Comparison of ENCODE assay signal across 8 cellular contexts in the genomic region with DNA sequence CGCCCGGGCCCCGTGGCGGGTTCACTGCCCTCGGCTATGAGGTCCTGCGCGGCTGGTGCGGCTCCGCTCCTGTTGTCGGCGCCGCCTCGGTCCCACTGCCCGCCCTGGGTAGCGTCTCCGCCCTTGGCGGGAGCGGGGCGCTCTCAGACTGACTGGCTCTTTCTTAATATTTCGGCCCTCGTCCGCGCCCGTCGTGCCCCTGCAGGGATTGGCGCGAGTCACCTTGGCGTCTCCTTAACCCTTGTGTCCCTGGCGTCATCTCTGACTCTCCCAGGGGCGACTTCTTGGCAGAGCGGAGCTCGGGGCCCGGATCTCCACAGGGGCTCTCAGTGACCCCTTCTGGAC. TPM values are rescaled to one million over a fixed set of nuclear protein-coding genes. Genes with fewer than 3 reads are reported as not detected.
A peak's percentile ranks its signal among the peaks of the same experiment; 100 is the strongest.
DNase-seq lines count a peak whose midpoint lies in the region; ATAC-seq, FAIRE-seq and TF ChIP-seq lines count a peak whose summit lies in the region.

No MANE protein-coding gene starts in this region.

- POLR2A ChIA-PET in PC-9 (lab: Charles Lee; ENCODE audit: unreplicated experiment): interaction anchor here (0.5 kb wide), 1 partner anchor 689 kb away, joined by 7 read pairs; no protein-coding TSS in a partner anchor

- H2AFZ ChIP-seq in PC-9: no peak overlapping the region

- CTCF ChIA-PET in PC-9 (lab: Charles Lee): interaction anchor here (0.6 kb wide), 1 partner anchor 43 kb away, joined by 10 read pairs; no protein-coding TSS in a partner anchor

- intact Hi-C loops in PC-9 (cut with micrococcal nuclease; ENCODE audit: unreplicated experiment): loop anchor here (2.0 kb wide), 1 partner anchor 67 kb away; no protein-coding TSS in a partner anchor
- intact Hi-C loops in stomach (cut with DNase I; ENCODE audit: low total_unique reads): no loop called here

- peaks cover 30% of the 10 kb centered on the region for H3K4me1 ChIP-seq in PC-9 (replicated peaks; ENCODE audit: insufficient read depth)
- peaks cover 8 to 39% (median 24%) of the 10 kb centered on the region in 4 donors for H3K4me1 ChIP-seq in liver (ENCODE audit: control insufficient read depth in 4 of 4, insufficient read depth in 4 of 4, low read length in 3 of 4)
- peaks cover 33 to 56% (median 54%) of the 10 kb centered on the region in 4 donors for H3K4me1 ChIP-seq in stomach

- peaks cover 63% of the 10 kb centered on the region for H3K79me2 ChIP-seq in PC-9 (ENCODE audit: low read depth)

- H3K4me3 ChIP-seq in GM12864 (ENCODE audit: low read depth, low read length) (peak overlapping the region; percentile 93), PC-9 (peak overlapping the region; percentile 100), bronchial epithelial cell (ENCODE audit: low read depth, low read length) (peak overlapping the region; percentile 98), liver (ENCODE audit: low read depth in 1 of 3, low read length in 3 of 3) (peak overlapping the region; percentile 82 to 96 (median 85)), stomach (peak overlapping the region; percentile 82 to 97 (median 90))

- H3K9me3 ChIP-seq in PC-9 (ENCODE audit: insufficient read depth, low read depth) (no peaks in the 10 kb centered on the region), liver (ENCODE audit: control insufficient read depth in 4 of 4, low read length in 3 of 4) (no peaks in the 10 kb centered on the region), stomach (no peaks in the 10 kb centered on the region)

- peaks cover 18% of the 10 kb centered on the region for H3K36me3 ChIP-seq in PC-9 (ENCODE audit: low read depth)
- peaks cover 14% of the 10 kb centered on the region for H3K36me3 ChIP-seq in bronchial epithelial cell (ENCODE audit: control insufficient read depth, insufficient read depth, low read length)
- H3K36me3 ChIP-seq in liver (ENCODE audit: control insufficient read depth in 4 of 4, insufficient read depth in 3 of 4, low read depth in 1 of 4, low read length in 3 of 4): peaks cover 0 to 8% (median 5%) of the 10 kb centered on the region in 4 donors
- peaks cover 20 to 27% (median 24%) of the 10 kb centered on the region in 4 donors for H3K36me3 ChIP-seq in stomach

- TF ChIP-seq EP300 in stomach (IDR thresholded peaks at IDR 0.05): no peak

- no peaks in the 10 kb centered on the region for H3K9me2 ChIP-seq in PC-9 (ENCODE audit: insufficient read depth)

- H4K20me1 ChIP-seq in PC-9 (ENCODE audit: insufficient read depth): peaks cover 35% of the 10 kb centered on the region

- peak overlapping the region; percentile 75 to 81 for H3K9ac ChIP-seq in liver (ENCODE audit: low read depth in 1 of 2, low read length in 2 of 2)

- TF ChIP-seq CTCF in GM12864 (IDR thresholded peaks at IDR 0.05; ENCODE audit: low read depth, low read length, missing control alignments) (no peak), PC-9 (conservative IDR thresholded peaks at IDR 0.05) (no peak), bronchial epithelial cell (IDR thresholded peaks at IDR 0.05; ENCODE audit: insufficient read depth, low read length, severe bottlenecking) (no peak), liver (IDR thresholded peaks at IDR 0.05; ENCODE audit: low read depth, low read length, missing input control) (peak; percentile 3), stomach (IDR thresholded peaks at IDR 0.05) (no peak)

- no peak for FAIRE-seq in bronchial epithelial cell (lab: Jason Lieb, UNC)

- no peak for TF ChIP-seq POLR2A in stomach (IDR thresholded peaks at IDR 0.05)

- peak overlapping the region; percentile 97 for H3K4me2 ChIP-seq in PC-9

- BruUV-seq in PC-9 (replicated peaks; lab: Mats Ljungman, UMichigan): no TSS peak

- ATAC-seq in GM21447 (IDR thresholded peaks at IDR 0.05; ENCODE audit: unreplicated experiment) (no peak), GM18868 (IDR thresholded peaks at IDR 0.05; ENCODE audit: unreplicated experiment) (no peak)

- no peaks in the 10 kb centered on the region for H3K27me3 ChIP-seq in PC-9 (ENCODE audit: insufficient read depth, low read depth)
- H3K27me3 ChIP-seq in bronchial epithelial cell (ENCODE audit: control insufficient read depth, insufficient read depth, low read length): no peaks in the 10 kb centered on the region
- no peaks in the 10 kb centered on the region for H3K27me3 ChIP-seq in liver (ENCODE audit: control insufficient read depth in 4 of 4, insufficient read depth in 4 of 4, low read length in 3 of 4)
- H3K27me3 ChIP-seq in stomach: no peaks in the 10 kb centered on the region

- TF ChIP-seq RAD21 in liver (IDR thresholded peaks at IDR 0.05): no peak

- H3K27ac ChIP-seq in PC-9 (peak overlapping the region; percentile 76), liver (ENCODE audit: low read depth in 1 of 2, low read length in 2 of 2) (peak overlapping the region; percentile 96 to 99), stomach (peak overlapping the region; percentile 96 to 100 (median 100))

- H3F3A ChIP-seq in PC-9 (ENCODE audit: insufficient read depth, low read depth): peaks cover 52% of the 10 kb centered on the region

- DNase-seq in GM12864 (ENCODE audit: low read depth) (no peak), PC-9 (peak in 1 of 2 experiments; percentile 47), bronchial epithelial cell (ENCODE audit: low read depth) (no peak), stomach (peak; percentile 56), AG08395 (ENCODE audit: low spot score) (no peak)

- WGBS in liver: under 1% methylated on average over 33 of the region's 33 CpGs
- 0 to 2% (median 0%) methylated on average over 12 to 33 of the region's 33 CpGs for WGBS in stomach, 5 donors

TF ChIP-seq in liver, 16 proteins besides CTCF, POLR2A, EP300 and RAD21:
- TF ChIP-seq YY1 (IDR thresholded peaks at IDR 0.05): no peak
- no peak for TF ChIP-seq HNF4G (IDR thresholded peaks at IDR 0.05)
- no peak for TF ChIP-seq TAF1 (conservative IDR thresholded peaks at IDR 0.05)
- TF ChIP-seq, protein P1, sequence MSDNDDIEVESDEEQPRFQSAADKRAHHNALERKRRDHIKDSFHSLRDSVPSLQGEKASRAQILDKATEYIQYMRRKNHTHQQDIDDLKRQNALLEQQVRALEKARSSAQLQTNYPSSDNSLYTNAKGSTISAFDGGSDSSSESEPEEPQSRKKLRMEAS (IDR thresholded peaks at IDR 0.05): no peak
- no peak for TF ChIP-seq FOXA2 (IDR thresholded peaks at IDR 0.05)
- no peak for TF ChIP-seq FOXA1 (IDR thresholded peaks at IDR 0.05)
- no peak for TF ChIP-seq ATF3 (IDR thresholded peaks at IDR 0.05)
- no peak for TF ChIP-seq RXRA (IDR thresholded peaks at IDR 0.05)
- TF ChIP-seq, protein P2, sequence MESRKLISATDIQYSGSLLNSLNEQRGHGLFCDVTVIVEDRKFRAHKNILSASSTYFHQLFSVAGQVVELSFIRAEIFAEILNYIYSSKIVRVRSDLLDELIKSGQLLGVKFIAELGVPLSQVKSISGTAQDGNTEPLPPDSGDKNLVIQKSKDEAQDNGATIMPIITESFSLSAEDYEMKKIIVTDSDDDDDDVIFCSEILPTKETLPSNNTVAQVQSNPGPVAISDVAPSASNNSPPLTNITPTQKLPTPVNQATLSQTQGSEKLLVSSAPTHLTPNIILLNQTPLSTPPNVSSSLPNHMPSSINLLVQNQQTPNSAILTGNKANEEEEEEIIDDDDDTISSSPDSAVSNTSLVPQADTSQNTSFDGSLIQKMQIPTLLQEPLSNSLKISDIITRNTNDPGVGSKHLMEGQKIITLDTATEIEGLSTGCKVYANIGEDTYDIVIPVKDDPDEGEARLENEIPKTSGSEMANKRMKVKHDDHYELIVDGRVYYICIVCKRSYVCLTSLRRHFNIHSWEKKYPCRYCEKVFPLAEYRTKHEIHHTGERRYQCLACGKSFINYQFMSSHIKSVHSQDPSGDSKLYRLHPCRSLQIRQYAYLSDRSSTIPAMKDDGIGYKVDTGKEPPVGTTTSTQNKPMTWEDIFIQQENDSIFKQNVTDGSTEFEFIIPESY (IDR thresholded peaks at IDR 0.05): no peak
- TF ChIP-seq, protein P3, sequence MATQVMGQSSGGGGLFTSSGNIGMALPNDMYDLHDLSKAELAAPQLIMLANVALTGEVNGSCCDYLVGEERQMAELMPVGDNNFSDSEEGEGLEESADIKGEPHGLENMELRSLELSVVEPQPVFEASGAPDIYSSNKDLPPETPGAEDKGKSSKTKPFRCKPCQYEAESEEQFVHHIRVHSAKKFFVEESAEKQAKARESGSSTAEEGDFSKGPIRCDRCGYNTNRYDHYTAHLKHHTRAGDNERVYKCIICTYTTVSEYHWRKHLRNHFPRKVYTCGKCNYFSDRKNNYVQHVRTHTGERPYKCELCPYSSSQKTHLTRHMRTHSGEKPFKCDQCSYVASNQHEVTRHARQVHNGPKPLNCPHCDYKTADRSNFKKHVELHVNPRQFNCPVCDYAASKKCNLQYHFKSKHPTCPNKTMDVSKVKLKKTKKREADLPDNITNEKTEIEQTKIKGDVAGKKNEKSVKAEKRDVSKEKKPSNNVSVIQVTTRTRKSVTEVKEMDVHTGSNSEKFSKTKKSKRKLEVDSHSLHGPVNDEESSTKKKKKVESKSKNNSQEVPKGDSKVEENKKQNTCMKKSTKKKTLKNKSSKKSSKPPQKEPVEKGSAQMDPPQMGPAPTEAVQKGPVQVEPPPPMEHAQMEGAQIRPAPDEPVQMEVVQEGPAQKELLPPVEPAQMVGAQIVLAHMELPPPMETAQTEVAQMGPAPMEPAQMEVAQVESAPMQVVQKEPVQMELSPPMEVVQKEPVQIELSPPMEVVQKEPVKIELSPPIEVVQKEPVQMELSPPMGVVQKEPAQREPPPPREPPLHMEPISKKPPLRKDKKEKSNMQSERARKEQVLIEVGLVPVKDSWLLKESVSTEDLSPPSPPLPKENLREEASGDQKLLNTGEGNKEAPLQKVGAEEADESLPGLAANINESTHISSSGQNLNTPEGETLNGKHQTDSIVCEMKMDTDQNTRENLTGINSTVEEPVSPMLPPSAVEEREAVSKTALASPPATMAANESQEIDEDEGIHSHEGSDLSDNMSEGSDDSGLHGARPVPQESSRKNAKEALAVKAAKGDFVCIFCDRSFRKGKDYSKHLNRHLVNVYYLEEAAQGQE (IDR thresholded peaks at IDR 0.05): no peak
- no peak for TF ChIP-seq JUND (IDR thresholded peaks at IDR 0.05)
- TF ChIP-seq HNF4A (conservative IDR thresholded peaks at IDR 0.05): no peak
- no peak for TF ChIP-seq NR2F2 (IDR thresholded peaks at IDR 0.05)
- no peak for TF ChIP-seq SP1 (IDR thresholded peaks at IDR 0.05)
- TF ChIP-seq GABPA (IDR thresholded peaks at IDR 0.05 in 1 of 2, conservative IDR thresholded peaks at IDR 0.05 in 1 of 2): no peak
- no peak for TF ChIP-seq EGR1 (IDR thresholded peaks at IDR 0.05; ENCODE audit: low read depth in 2 of 2)

RNA-seq across cellular contexts. Expression of gene PTMA, which starts 1.3 kb away (rescaled TPM):
- total RNA-seq in PC-9 (2021) (1,200 and 1,260 TPM in 2 replicates), bronchial epithelial cell (348 and 388 TPM in 2 replicates), liver (100 to 1,000 TPM; 201 to 422 TPM), stomach (1,000 to 10,000 TPM in 1 of 5 donors, 100 to 1,000 TPM in 4; 244 to 1,175 (median 701) TPM)
- polyA plus RNA-seq in liver (100 to 1,000 TPM; 310 to 523 TPM), stomach (1,000 to 10,000 TPM; 1,451 to 2,006 (median 1,527) TPM)
